28 cellular contexts compared by ENCODE assay signal in the genomic region with DNA sequence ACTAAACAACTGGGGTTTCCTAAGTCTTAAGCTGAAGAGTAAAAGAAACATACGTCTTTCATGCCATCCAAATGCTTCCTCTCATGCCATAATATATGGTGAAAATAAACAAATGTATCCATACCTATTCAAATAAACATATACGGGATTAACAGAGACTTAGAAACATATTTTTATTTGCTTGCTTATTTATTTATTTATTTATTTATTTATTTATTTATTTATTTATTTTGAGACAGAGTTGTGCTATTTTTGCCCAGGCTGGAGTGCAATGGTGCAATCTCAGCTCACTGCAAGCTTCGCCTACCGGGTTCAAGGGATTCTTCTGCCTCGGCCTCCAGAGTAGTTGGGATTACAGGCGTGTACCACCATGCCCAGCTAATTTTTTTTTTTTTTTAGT.
"Had no signal": no experiment of that assay in that cellular context is flagged by ENCODE, and none has a peak within 500 bp of the region (broad histone marks: within the 10 kb centered on the region; RNA-seq: fewer than 3 reads in every experiment).

No MANE protein-coding gene starts in this region.

- ATAC-seq: effector memory CD8-positive, alpha-beta T cell; esophagus mucosa; foreskin keratinocyte; gastrocnemius medialis; gastroesophageal sphincter; heart left ventricle; heart right ventricle had no signal

- H3K4me2 ChIP-seq: hepatocyte had no signal

- H3K36me3 ChIP-seq: colonic mucosa, esophagus muscularis mucosa, esophagus squamous epithelium, gastrocnemius medialis, gastroesophageal sphincter, heart left ventricle, heart right ventricle had no signal

- H3K4me1 ChIP-seq: colonic mucosa, esophagus muscularis mucosa, esophagus squamous epithelium, foreskin keratinocyte, gastrocnemius medialis, gastroesophageal sphincter, heart left ventricle, heart right ventricle had no signal

- FAIRE-seq: endometrium, endothelial cell of umbilical vein, frontal cortex had no signal

- H3K27ac ChIP-seq: colonic mucosa, coronary artery, dorsolateral prefrontal cortex, epithelial cell of prostate, esophagus muscularis mucosa, esophagus squamous epithelium, foreskin keratinocyte, gastrocnemius medialis, gastroesophageal sphincter, heart left ventricle, heart right ventricle, hepatocyte had no signal

- H3K9me3 ChIP-seq: colonic mucosa, esophagus muscularis mucosa, esophagus squamous epithelium, gastrocnemius medialis, gastroesophageal sphincter had no signal

- H3K4me3 ChIP-seq: colonic mucosa, coronary artery, dorsolateral prefrontal cortex, esophagus muscularis mucosa, esophagus squamous epithelium, gastrocnemius medialis, gastroesophageal sphincter, heart left ventricle, heart right ventricle, hepatocyte had no signal

- DNase-seq: colonic mucosa; cortex of kidney; dermis blood vessel endothelial cell; dorsolateral prefrontal cortex; effector CD4-positive, alpha-beta T cell; effector CD8-positive, alpha-beta T cell; effector memory CD4-positive, alpha-beta T cell; effector memory CD8-positive, alpha-beta T cell; endodermal cell; erythroblast; esophagus squamous epithelium; foreskin fibroblast; foreskin keratinocyte; foreskin melanocyte; gastrocnemius medialis; glutamatergic neuron; head of caudate nucleus; heart left ventricle; heart right ventricle had no signal
